Comparison of ENCODE assay signal across 12 cellular contexts in the genomic region with DNA sequence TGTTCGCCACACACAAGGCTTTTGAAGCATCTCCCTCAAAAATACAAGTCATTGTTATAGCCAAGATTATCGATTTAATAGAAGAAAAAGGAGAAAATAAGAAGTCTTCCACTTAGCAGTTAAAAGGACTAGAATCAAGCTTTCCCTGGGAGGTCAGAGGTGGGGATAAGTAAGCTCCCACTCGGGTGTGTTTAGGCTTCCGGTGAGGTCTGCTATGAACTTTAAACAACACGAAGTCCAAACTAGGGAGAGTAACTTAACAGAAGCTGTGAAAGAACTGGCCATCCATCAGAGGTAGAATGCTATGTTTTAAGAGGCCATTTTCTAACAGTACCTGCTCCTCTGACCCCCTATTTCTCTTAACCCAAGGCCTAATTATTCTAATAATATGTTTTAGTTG.
DNase-seq lines count a peak whose midpoint lies in the region; ATAC-seq and TF ChIP-seq lines count a peak whose summit lies in the region.
"Had no signal": no experiment of that assay in that cellular context is flagged by ENCODE, and none has a peak within 500 bp of the region (broad histone marks: within the 10 kb centered on the region; RNA-seq: fewer than 3 reads in every experiment).

No MANE protein-coding gene starts in this region.

- no peaks in the 10 kb centered on the region for H3K27me3 Mint-ChIP-seq in activated CD4-positive, alpha-beta memory T cell treated with anti-CD3 and anti-CD28 coated beads, Interleukin-2, amount 10 ng/mL, durations not matched to agents 7 days and 5 days
- H3K27me3 Mint-ChIP-seq: progenitor cell of endocrine pancreas had no signal

- TF ChIP-seq CTCF in right atrium auricular region (IDR thresholded peaks at IDR 0.05) (no peak), right lobe of liver (IDR thresholded peaks at IDR 0.05) (no peak), transverse colon (IDR thresholded peaks at IDR 0.05) (no peak), upper lobe of right lung (IDR thresholded peaks at IDR 0.05) (no peak)

- TF ChIP-seq EP300 in transverse colon (IDR thresholded peaks at IDR 0.05; ENCODE audit: low read depth), result no peak

- H3K27ac ChIP-seq in right atrium auricular region (peak overlapping the region; percentile 41 to 54), right lobe of liver (peak overlapping the region in 2 of 3 donors; percentile 53 to 55), transverse colon (peak overlapping the region; percentile 22 to 61 (median 58)), upper lobe of right lung (no peak overlapping the region)
- H3K27ac ChIP-seq: hepatocyte, lower lobe of right lung had no signal

- no peaks in the 10 kb centered on the region for H3K9me3 Mint-ChIP-seq in activated CD4-positive, alpha-beta memory T cell treated with anti-CD3 and anti-CD28 coated beads, Interleukin-2, amount 10 ng/mL, durations not matched to agents 7 days and 5 days

- WGBS in right lobe of liver (ENCODE audit: insufficient coverage, low coverage, low lambda C conversion rate, missing lambda C conversion rate), result 30% methylated on average over 5 of the region's 5 CpGs
- 59 to 81% methylated on average over 2 to 5 of the region's 5 CpGs for WGBS in transverse colon (ENCODE audit: low coverage in 1 of 2), 2 donors

- DNase-seq in right atrium auricular region (ENCODE audit: low spot score) (no peak), Right ventricle myocardium inferior (ENCODE audit: missing footprints) (no peak), right lobe of liver (no peak), transverse colon (no peak), NCI-H2081 (lab: John Stamatoyannopoulos, UW) (no peak), upper lobe of right lung (no peak)
- no peak for DNase-seq in activated CD4-positive, alpha-beta memory T cell treated with anti-CD3 and anti-CD28 coated beads, Interleukin-2, amount 10 ng/mL, durations not matched to agents 7 days and 5 days
- DNase-seq: lower lobe of right lung, NCI-H345 had no signal

- POLR2A ChIA-PET in activated CD4-positive, alpha-beta memory T cell treated with anti-CD3 and anti-CD28 coated beads, Interleukin-2, amount 10 ng/mL, durations not matched to agents 7 days and 5 days (lab: Charles Lee), result interaction anchor here (0.6 to 4.5 kb wide), 11 partner anchors 9 to 302 kb away, joined by 3 to 57 read pairs (median 7); partner anchors contain the start of genes SIK3 and ZPR1

- H3K4me3 ChIP-seq in right atrium auricular region (no peak overlapping the region), right lobe of liver (no peak overlapping the region), transverse colon (no peak overlapping the region), upper lobe of right lung (no peak overlapping the region)
- H3K4me3 ChIP-seq: hepatocyte had no signal

- H3K9me3 ChIP-seq in right atrium auricular region (no peaks in the 10 kb centered on the region), right lobe of liver (no peaks in the 10 kb centered on the region), transverse colon (no peaks in the 10 kb centered on the region), upper lobe of right lung (no peaks in the 10 kb centered on the region)
- H3K9me3 ChIP-seq: lower lobe of right lung had no signal

- H3K4me3 Mint-ChIP-seq in activated CD4-positive, alpha-beta memory T cell treated with anti-CD3 and anti-CD28 coated beads, Interleukin-2, amount 10 ng/mL, durations not matched to agents 7 days and 5 days, result peak overlapping the region; percentile 8

- H3K27me3 ChIP-seq in right atrium auricular region (no peaks in the 10 kb centered on the region), right lobe of liver (no peaks in the 10 kb centered on the region), transverse colon (no peaks in the 10 kb centered on the region), upper lobe of right lung (no peaks in the 10 kb centered on the region)
- H3K27me3 ChIP-seq: hepatocyte had no signal

- TF ChIP-seq POLR2A in right lobe of liver (IDR thresholded peaks at IDR 0.05) (no peak), transverse colon (IDR thresholded peaks at IDR 0.05) (no peak)

- H3K36me3 ChIP-seq in right atrium auricular region (peaks cover 6% of the 10 kb centered on the region), right lobe of liver (peaks cover 0 to 14% (median 0%) of the 10 kb centered on the region in 4 donors), transverse colon (peaks cover 0 to 13% (median 0%) of the 10 kb centered on the region in 4 donors), upper lobe of right lung (peaks cover 27% of the 10 kb centered on the region)

- intact Hi-C loops in Right ventricle myocardium inferior (cut with DNase I), result no loop called here
- intact Hi-C loops in right lobe of liver (cut with DNase I), result no loop called here
- intact Hi-C loops in transverse colon (cut with DNase I; ENCODE audit: low total_unique reads), result no loop called here
- intact Hi-C loops in upper lobe of right lung (cut with DNase I), result no loop called here

- CTCF ChIA-PET in activated CD4-positive, alpha-beta memory T cell treated with anti-CD3 and anti-CD28 coated beads, Interleukin-2, amount 10 ng/mL, durations not matched to agents 7 days and 5 days (lab: Charles Lee), result interaction anchor here (0.6 to 2.6 kb wide), 7 partner anchors 23 to 215 kb away, joined by 3 to 12 read pairs (median 4); partner anchors contain the start of gene PAFAH1B2

- H3K4me1 Mint-ChIP-seq in activated CD4-positive, alpha-beta memory T cell treated with anti-CD3 and anti-CD28 coated beads, Interleukin-2, amount 10 ng/mL, durations not matched to agents 7 days and 5 days, result peaks cover 84% of the 10 kb centered on the region

- peaks cover 32% of the 10 kb centered on the region for H3K36me3 Mint-ChIP-seq in activated CD4-positive, alpha-beta memory T cell treated with anti-CD3 and anti-CD28 coated beads, Interleukin-2, amount 10 ng/mL, durations not matched to agents 7 days and 5 days (ENCODE audit: low read depth)

- ATAC-seq in Right ventricle myocardium inferior (no peak), right lobe of liver (peak; percentile 25 to 37 (median 28)), HG02588 (IDR thresholded peaks at IDR 0.05; ENCODE audit: unreplicated experiment) (no peak), upper lobe of right lung (no peak)
- ATAC-seq: lower lobe of right lung had no signal

- peaks cover 0 to 55% of the 10 kb centered on the region in 2 donors for H3K4me1 ChIP-seq in right atrium auricular region
- peaks cover 0 to 34% (median 16%) of the 10 kb centered on the region in 4 donors for H3K4me1 ChIP-seq in right lobe of liver
- H3K4me1 ChIP-seq in transverse colon, result peaks cover 15 to 41% (median 26%) of the 10 kb centered on the region in 4 donors
- peaks cover 25% of the 10 kb centered on the region for H3K4me1 ChIP-seq in upper lobe of right lung

- peak overlapping the region; percentile 86 for H3K27ac Mint-ChIP-seq in activated CD4-positive, alpha-beta memory T cell treated with anti-CD3 and anti-CD28 coated beads, Interleukin-2, amount 10 ng/mL, durations not matched to agents 7 days and 5 days
- H3K27ac Mint-ChIP-seq: progenitor cell of endocrine pancreas had no signal

- in situ Hi-C loops in transverse colon (cut with MboI; ENCODE audit: low pct_ligation_motif_present in 1 of 4, low pct_unique_long_range_greater_than_20kb in 1 of 4, low sequenced_read_pairs in 3 of 4), result no loop called here

Comparison
In these comparisons a context has a peak if more than half of its experiments do, and no peak if none do; other contexts are left out.
1. ATAC-seq: peak in right lobe of liver (4 of 4); none in Right ventricle myocardium inferior (single experiment), HG02588 (single experiment) and upper lobe of right lung (single experiment).